8 cellular contexts compared by ENCODE assay signal in the genomic region with DNA sequence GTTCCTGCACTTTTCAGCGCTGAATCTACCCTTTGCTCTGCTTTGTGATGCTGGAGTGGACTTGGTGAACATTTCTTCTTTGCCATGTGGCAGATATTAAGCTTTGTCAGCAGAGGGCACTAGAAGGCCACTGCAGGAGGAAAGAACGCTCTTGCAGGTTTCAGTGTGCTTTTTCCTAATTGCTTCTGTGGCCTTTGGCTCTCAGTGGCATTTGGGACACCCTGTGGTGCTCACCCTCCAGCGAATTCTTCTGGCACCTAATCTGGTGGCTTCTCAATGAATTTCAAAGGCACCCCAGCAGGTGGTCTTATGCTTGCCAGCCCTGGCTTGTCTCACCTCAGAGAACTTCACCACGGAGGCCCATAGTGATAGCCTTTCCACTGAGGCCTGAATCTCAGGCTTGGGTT.
DNase-seq lines count a peak whose midpoint lies in the region; ATAC-seq and TF ChIP-seq lines count a peak whose summit lies in the region.

No MANE protein-coding gene starts in this region.

- ATAC-seq in left ventricle myocardium superior (peak; percentile 23), naive B cell (ENCODE audit: low read depth in 2 of 2) (no peak), GM21528 (IDR thresholded peaks at IDR 0.05; ENCODE audit: low FRiP score, unreplicated experiment) (no peak), HG02571 (IDR thresholded peaks at IDR 0.05; ENCODE audit: unreplicated experiment) (no peak)

- H3K4me3 ChIP-seq in dorsolateral prefrontal cortex, result no peak overlapping the region

- peaks cover 0 to 4% (median 0%) of the 10 kb centered on the region in 3 donors for H3K27me3 Mint-ChIP-seq in naive B cell

- H3K36me3 Mint-ChIP-seq in naive B cell, result peaks cover 0 to under 1% of the 10 kb centered on the region in 2 donors

- intact Hi-C loops in left ventricle myocardium superior (cut with micrococcal nuclease) (no loop called here), cardiac septum (cut with DNase I) (no loop called here), dorsolateral prefrontal cortex (cut with DNase I) (no loop called here)

- peak; percentile 13 to 71 (median 54) for TF ChIP-seq CTCF in dorsolateral prefrontal cortex (IDR thresholded peaks at IDR 0.05 in 54 of 56, conservative IDR thresholded peaks at IDR 0.05 in 2 of 56; ENCODE audit: low read depth in 1 of 56, partially characterized antibody in 56 of 56)

- DNase-seq in left ventricle myocardium superior, result no peak
- DNase-seq in cardiac septum (ENCODE audit: low spot score), result no peak
- peak; percentile 79 for DNase-seq in NCI-H1092 treated with DMSO at 0.1 percent for 48 hours (lab: John Stamatoyannopoulos, UW)
- peak; percentile 47 for DNase-seq in SKM-1 treated with dmso at 0.1 percent for 144 hours (lab: John Stamatoyannopoulos, UW; ENCODE audit: unreplicated experiment)
- peak in 3 of 10 donors; percentile 4 to 13 (median 6) for DNase-seq in dorsolateral prefrontal cortex
- DNase-seq in naive B cell, result peak; percentile 10

- peaks cover 0 to 3% (median 0%) of the 10 kb centered on the region in 45 donors for H3K27me3 ChIP-seq in dorsolateral prefrontal cortex

- no peak overlapping the region for H3K27ac Mint-ChIP-seq in naive B cell

- H3K27ac ChIP-seq in dorsolateral prefrontal cortex, result no peak overlapping the region

- H3K9me3 Mint-ChIP-seq in naive B cell, result peaks cover 0 to 23% (median 3%) of the 10 kb centered on the region in 7 donors

- H3K4me1 Mint-ChIP-seq in naive B cell, result no peaks in the 10 kb centered on the region

- H3K4me3 Mint-ChIP-seq in naive B cell, result no peak overlapping the region

Comparison
In these comparisons a context has a peak if more than half of its experiments do, and no peak if none do; other contexts are left out.
1. DNase-seq: peak in NCI-H1092 treated with DMSO at 0.1 percent for 48 hours (single experiment), SKM-1 treated with dmso at 0.1 percent for 144 hours (single experiment) and naive B cell (single experiment); none in left ventricle myocardium superior (single experiment) and cardiac septum (single experiment).